18 cellular contexts compared by ENCODE assay signal in the genomic region with DNA sequence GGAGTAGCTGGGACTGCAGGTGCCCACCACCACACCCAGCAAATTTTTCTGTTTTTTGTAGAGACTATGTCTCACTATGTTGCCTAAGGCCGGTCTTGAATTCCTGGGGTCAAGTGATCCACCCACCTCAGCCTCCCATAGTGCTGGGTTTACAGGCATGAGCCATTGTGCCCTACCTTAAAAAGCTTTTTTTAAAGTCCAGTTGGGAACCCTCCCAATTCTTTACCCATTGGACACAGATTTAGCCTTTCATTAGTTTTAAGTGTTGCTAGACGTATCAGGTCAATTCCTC. TPM values are rescaled to one million over a fixed set of nuclear protein-coding genes. Genes with fewer than 3 reads are reported as not detected.
A peak's percentile ranks its signal among the peaks of the same experiment; 100 is the strongest.
DNase-seq lines count a peak whose midpoint lies in the region; ATAC-seq, FAIRE-seq and TF ChIP-seq lines count a peak whose summit lies in the region.
"Had no signal": no experiment of that assay in that cellular context is flagged by ENCODE, and none has a peak within 500 bp of the region (broad histone marks: within the 10 kb centered on the region; RNA-seq: fewer than 3 reads in every experiment).

No MANE protein-coding gene starts in this region.

- intact Hi-C loops in activated CD4-positive, alpha-beta memory T cell treated with anti-CD3 and anti-CD28 coated beads for 36 hours (cut with micrococcal nuclease), result loop anchor here (5.0 to 10.0 kb wide), 3 partner anchors 74 to 1741 kb away; a partner anchor contains a TSS
- intact Hi-C loops in tibial artery (cut with DNase I; ENCODE audit: low total_unique reads), result loop anchor here (5.0 kb wide), 1 partner anchor 64 kb away; no protein-coding TSS in a partner anchor

- TF ChIP-seq CTCF in tibial artery (IDR thresholded peaks at IDR 0.05), result no peak

- no peaks in the 10 kb centered on the region for H3K36me3 ChIP-seq in BLaER1
- H3K36me3 ChIP-seq in CD8-positive, alpha-beta memory T cell (ENCODE audit: insufficient read depth, low read length), result no peaks in the 10 kb centered on the region
- H3K36me3 ChIP-seq in tibial artery, result no peaks in the 10 kb centered on the region
- H3K36me3 ChIP-seq: cardiac muscle cell, left lung, right atrium auricular region had no signal

- no peak for FAIRE-seq in GM12891 (lab: Jason Lieb, UNC)

- H3K9me3 Mint-ChIP-seq in CD8-positive, alpha-beta memory T cell, result no peaks in the 10 kb centered on the region
- no peaks in the 10 kb centered on the region for H3K9me3 Mint-ChIP-seq in activated CD4-positive, alpha-beta memory T cell treated with anti-CD3 and anti-CD28 coated beads for 36 hours
- H3K9me3 Mint-ChIP-seq in memory B cell, result no peaks in the 10 kb centered on the region

- peaks cover 39 to 68% (median 58%) of the 10 kb centered on the region in 3 donors for H3K4me1 Mint-ChIP-seq in CD8-positive, alpha-beta memory T cell
- peaks cover 57% of the 10 kb centered on the region for H3K4me1 Mint-ChIP-seq in activated CD4-positive, alpha-beta memory T cell treated with anti-CD3 and anti-CD28 coated beads for 36 hours (ENCODE audit: low read depth)
- peaks cover 23% of the 10 kb centered on the region for H3K4me1 Mint-ChIP-seq in memory B cell

- POLR2A ChIA-PET in CD8-positive, alpha-beta memory T cell (lab: Charles Lee), result interaction anchor here (0.9 kb wide), 1 partner anchor 11 kb away, joined by 3 read pairs; no protein-coding TSS in a partner anchor
- POLR2A ChIA-PET in activated CD4-positive, alpha-beta memory T cell treated with anti-CD3 and anti-CD28 coated beads for 36 hours (lab: Charles Lee), result interaction anchor here (1.5 to 4.8 kb wide), 3 partner anchors 13 to 76 kb away, joined by 5 to 44 read pairs (median 17); a partner anchor contains a TSS

- no peak for TF ChIP-seq POLR2A in GM12891 (IDR thresholded peaks at IDR 0.05; ENCODE audit: low read depth, low read length)

- H3K4me3 ChIP-seq in BLaER1 (no peak overlapping the region), tibial artery (no peak overlapping the region)
- no peak overlapping the region for H3K4me3 ChIP-seq in CD8-positive, alpha-beta memory T cell (ENCODE audit: low read length)
- H3K4me3 ChIP-seq: cardiac muscle cell, right atrium auricular region had no signal

- no peak overlapping the region for H3K9ac ChIP-seq in BLaER1

- H4K20me1 ChIP-seq in BLaER1, result peaks cover 23% of the 10 kb centered on the region; the same call in 1 of the 2 replicates

- H3K9me3 ChIP-seq in BLaER1 (no peaks in the 10 kb centered on the region), tibial artery (no peaks in the 10 kb centered on the region)
- H3K9me3 ChIP-seq in CD8-positive, alpha-beta memory T cell (ENCODE audit: low read length), result no peaks in the 10 kb centered on the region
- H3K9me3 ChIP-seq: left lung, right atrium auricular region had no signal

- no peaks in the 10 kb centered on the region for H3K27me3 ChIP-seq in BLaER1
- H3K27me3 ChIP-seq in CD8-positive, alpha-beta memory T cell (ENCODE audit: insufficient read depth, low read length, poor library complexity, severe bottlenecking), result no peaks in the 10 kb centered on the region
- H3K27me3 ChIP-seq in tibial artery, result no peaks in the 10 kb centered on the region
- H3K27me3 ChIP-seq: cardiac muscle cell, left lung, right atrium auricular region had no signal

- H3K27ac ChIP-seq in BLaER1, result peak overlapping the region; percentile 82; the same call in 1 of the 2 replicates
- no peak overlapping the region for H3K27ac ChIP-seq in CD8-positive, alpha-beta memory T cell (ENCODE audit: low read depth, low read length)
- H3K27ac ChIP-seq in tibial artery, result no peak overlapping the region
- H3K27ac ChIP-seq: cardiac muscle cell, right atrium auricular region had no signal

- peaks cover 47% of the 10 kb centered on the region for H3K4me1 ChIP-seq in BLaER1
- H3K4me1 ChIP-seq in CD8-positive, alpha-beta memory T cell (ENCODE audit: insufficient read depth, low read length), result peaks cover 27% of the 10 kb centered on the region
- H3K4me1 ChIP-seq in tibial artery, result peaks cover 0 to 26% (median 11%) of the 10 kb centered on the region in 4 donors
- H3K4me1 ChIP-seq: right atrium auricular region had no signal

- no peak for DNase-seq in CD8-positive, alpha-beta memory T cell
- DNase-seq in activated CD4-positive, alpha-beta memory T cell treated with anti-CD3 and anti-CD28 coated beads for 36 hours, result no peak
- no peak for DNase-seq in memory B cell (ENCODE audit: low spot score in 2 of 2)
- DNase-seq in tibial artery, result no peak
- DNase-seq in GM12891 (ENCODE audit: insufficient read length, low spot score), result no peak
- DNase-seq in kidney tubule cell (ENCODE audit: low spot score), result no peak
- DNase-seq: activated CD4-positive, alpha-beta T cell treated with anti-CD3 and anti-CD28 coated beads, Interleukin-2, amount 50 U/mL, for 1 hour; AML-193; DMS53; effector CD4-positive, alpha-beta T cell; left lung; NCI-H1694; T-helper 9 cell had no signal

- no peak for ATAC-seq in memory B cell (ENCODE audit: low read depth)
- no peak for ATAC-seq in HG03521 (IDR thresholded peaks at IDR 0.05; ENCODE audit: unreplicated experiment)
- ATAC-seq: left lung, Right ventricle myocardium inferior had no signal

- CTCF ChIA-PET in CD8-positive, alpha-beta memory T cell (lab: Charles Lee), result interaction anchor here (1.0 to 3.9 kb wide), 5 partner anchors 11 to 35 kb away, joined by 3 to 19 read pairs (median 3); no protein-coding TSS in a partner anchor
- CTCF ChIA-PET in activated CD4-positive, alpha-beta memory T cell treated with anti-CD3 and anti-CD28 coated beads for 36 hours (lab: Charles Lee), result interaction anchor here (0.8 to 0.9 kb wide), 2 partner anchors 69 to 76 kb away, joined by 3 to 4 read pairs; a partner anchor contains a TSS

- peaks cover 0 to 5% of the 10 kb centered on the region in 2 donors for H3K27me3 Mint-ChIP-seq in CD8-positive, alpha-beta memory T cell
- H3K27me3 Mint-ChIP-seq in activated CD4-positive, alpha-beta memory T cell treated with anti-CD3 and anti-CD28 coated beads for 36 hours, result no peaks in the 10 kb centered on the region
- no peaks in the 10 kb centered on the region for H3K27me3 Mint-ChIP-seq in memory B cell

- peak overlapping the region; percentile 20 to 94 (median 58) for H3K4me3 Mint-ChIP-seq in CD8-positive, alpha-beta memory T cell
- peak overlapping the region; percentile 48 for H3K4me3 Mint-ChIP-seq in activated CD4-positive, alpha-beta memory T cell treated with anti-CD3 and anti-CD28 coated beads for 36 hours
- peak overlapping the region; percentile 67 for H3K4me3 Mint-ChIP-seq in memory B cell

- H3K4me2 ChIP-seq in BLaER1, result peak overlapping the region; percentile 91; the same call in 1 of the 2 replicates

- peak overlapping the region in 7 of 8 donors; percentile 4 to 100 (median 86) for H3K27ac Mint-ChIP-seq in CD8-positive, alpha-beta memory T cell
- peak overlapping the region; percentile 56 for H3K27ac Mint-ChIP-seq in activated CD4-positive, alpha-beta memory T cell treated with anti-CD3 and anti-CD28 coated beads for 36 hours
- H3K27ac Mint-ChIP-seq in memory B cell, result peak overlapping the region; percentile 100

- peaks cover 0 to 18% (median 0%) of the 10 kb centered on the region in 3 donors for H3K36me3 Mint-ChIP-seq in CD8-positive, alpha-beta memory T cell
- H3K36me3 Mint-ChIP-seq in activated CD4-positive, alpha-beta memory T cell treated with anti-CD3 and anti-CD28 coated beads for 36 hours, result no peaks in the 10 kb centered on the region
- H3K36me3 Mint-ChIP-seq in memory B cell, result no peaks in the 10 kb centered on the region

TF ChIP-seq in GM12891, 5 proteins besides CTCF, POLR2A, EP300 and RAD21:
- TF ChIP-seq SPI1 (IDR thresholded peaks at IDR 0.05; ENCODE audit: low read depth, low read length), result no peak
- no peak for TF ChIP-seq TAF1 (IDR thresholded peaks at IDR 0.05; ENCODE audit: low read depth, low read length)
- no peak for TF ChIP-seq POLR2AphosphoS5 (IDR thresholded peaks at IDR 0.05; ENCODE audit: low read depth, low read length)
- TF ChIP-seq POU2F2 (IDR thresholded peaks at IDR 0.05; ENCODE audit: low read depth, low read length), result no peak
- no peak for TF ChIP-seq PAX5 (IDR thresholded peaks at IDR 0.05; ENCODE audit: insufficient read depth, low read length, severe bottlenecking)

RNA-seq across cellular contexts. Expression of a gene that starts 1.7 kb away (rescaled TPM):
- total RNA-seq in CD8-positive, alpha-beta memory T cell, result 10 to 100 TPM; 47.2 to 54.3 TPM
- polyA plus RNA-seq in CD8-positive, alpha-beta memory T cell, result 21.5 TPM
- 10 to 100 TPM; 39.9 to 41.3 TPM for total RNA-seq in activated CD4-positive, alpha-beta memory T cell treated with anti-CD3 and anti-CD28 coated beads for 36 hours
- polyA plus RNA-seq in GM12891 (2012; ENCODE audit: low read depth, missing spikeins), result 17.3 TPM
